In genomic region chr3:38827791-38828190, GRCh38 we compare ENCODE assay signal across 35 cellular contexts. TPM values are rescaled to one million over a fixed set of nuclear protein-coding genes. Genes with fewer than 3 reads are reported as not detected.
"Had no signal": no experiment of that assay in that cellular context is flagged by ENCODE, and none has a peak within 500 bp of the region (broad histone marks: within the 10 kb centered on the region; RNA-seq: fewer than 3 reads in every experiment).

No MANE protein-coding gene starts in this region.

- ATAC-seq: activated CD4-positive, CD25-positive, alpha-beta regulatory T cell treated with anti-CD3 and anti-CD28 coated beads, Interleukin-2, amount 50 U/mL, for 24 hours; activated CD8-positive, alpha-beta T cell treated with anti-CD3 and anti-CD28 coated beads for 36 hours; activated T-cell treated with anti-CD3 and anti-CD28 coated beads, Interleukin-2, amount 50 U/mL, for 4 hours; activated T-helper 17 cell treated with anti-CD3 and anti-CD28 coated beads, Interleukin-2, amount 50 U/mL, for 72 hours; body of pancreas; effector memory CD8-positive, alpha-beta T cell; T-helper 17 cell had no signal

- H3K27me3 ChIP-seq: body of pancreas, esophagus squamous epithelium had no signal

- H3K9me3 ChIP-seq: body of pancreas, esophagus squamous epithelium had no signal

- H3K4me1 ChIP-seq: esophagus squamous epithelium had no signal

- H3K36me3 ChIP-seq: esophagus squamous epithelium, WERI-Rb-1 had no signal

- H3K27ac ChIP-seq: body of pancreas, esophagus squamous epithelium, WERI-Rb-1 had no signal

- DNase-seq: activated B cell treated with CpG ODN at 0.5 μM for 24 hours; activated CD4-positive, alpha-beta T cell treated with anti-CD3 and anti-CD28 coated beads for 48 hours; activated CD4-positive, alpha-beta T cell treated with anti-CD3 and anti-CD28 coated beads, Interleukin-2, amount 50 U/mL, for 1 hour; activated CD4-positive, alpha-beta T cell treated with anti-CD3 and anti-CD28 coated beads, Interleukin-2, amount 50 U/mL, for 48 hours; activated CD8-positive, alpha-beta memory T cell treated with anti-CD3 and anti-CD28 coated beads for 24 hours; activated CD8-positive, alpha-beta T cell treated with anti-CD3 and anti-CD28 coated beads for 36 hours; activated effector memory CD4-positive, alpha-beta T cell treated with Interleukin-2 at 50 U/mL for 16 hours; activated gamma-delta T cell treated with Interleukin-2 at 50 U/mL for 16 hours; activated naive CD4-positive, alpha-beta T cell treated with anti-CD3 and anti-CD28 coated beads, Interleukin-2, amount 50 U/mL, for 16 hours; activated naive CD4-positive, alpha-beta T cell treated with Interleukin-2 at 50 U/mL for 16 hours; activated T-cell treated with anti-CD3 and anti-CD28 coated beads, Interleukin-2, amount 50 U/mL, for 4 hours; amniotic stem cell; anterior cingulate cortex; body of pancreas; caudate nucleus; cortex of kidney; dermis blood vessel endothelial cell; effector CD4-positive, alpha-beta T cell; effector memory CD8-positive, alpha-beta T cell; erythroblast; esophagus squamous epithelium; glutamatergic neuron; SW 1271; T-helper 1 cell; T-helper 17 cell; T1000; WERI-Rb-1 had no signal

- H3K4me3 ChIP-seq: body of pancreas, esophagus squamous epithelium had no signal

RNA-seq across cellular contexts. Expression of gene SCN10A, which starts 11.8 kb away (rescaled TPM):
- total RNA-seq: activated B cell treated with CpG ODN at 0.5 μM for 24 hours; activated CD8-positive, alpha-beta T cell treated with anti-CD3 and anti-CD28 coated beads for 36 hours; activated T-cell treated with anti-CD3 and anti-CD28 coated beads, Interleukin-2, amount 50 U/mL, for 4 hours; activated T-helper 17 cell treated with anti-CD3 and anti-CD28 coated beads, Interleukin-2, amount 50 U/mL, for 72 hours; astrocyte; body of pancreas; chondrocyte; dermis blood vessel endothelial cell; esophagus squamous epithelium; fibroblast of lung; fibroblast of villous mesenchyme; frontal cortex; T-helper 17 cell had no signal
- polyA plus RNA-seq: adipose tissue, fibroblast of lung had no signal
